7 cellular contexts compared by ENCODE assay signal in genomic region chr2:9813312-9814128, GRCh38. TPM values are rescaled to one million over a fixed set of nuclear protein-coding genes. Genes with fewer than 3 reads are reported as not detected.
DNase-seq lines count a peak whose midpoint lies in the region; TF ChIP-seq lines count a peak whose summit lies in the region.

No MANE protein-coding gene starts in this region.

- H3K9me3 ChIP-seq in parathyroid adenoma (ENCODE audit: control insufficient read depth, low read length) (no peaks in the 10 kb centered on the region), tibial nerve (no peaks in the 10 kb centered on the region)

- no peak for TF ChIP-seq POLR2A in tibial nerve (IDR thresholded peaks at IDR 0.05)

- CTCF ChIA-PET in RWPE1 (lab: Yijun Ruan, JAX), result interaction anchor here (0.6 to 2.8 kb wide), 33 partner anchors 8 to 1559 kb away, joined by 3 to 56 read pairs (median 5); partner anchors contain the start of gene TAF1B

- H3K79me2 ChIP-seq in parathyroid adenoma, result no peaks in the 10 kb centered on the region

- H3K36me3 ChIP-seq in parathyroid adenoma (ENCODE audit: control insufficient read depth, insufficient read depth, low read length) (no peaks in the 10 kb centered on the region), tibial nerve (no peaks in the 10 kb centered on the region)

- POLR2A ChIA-PET in RWPE1 (lab: Yijun Ruan, JAX; ENCODE audit: low non-redundant PET), result interaction anchor here (1.1 kb wide), 1 partner anchor 30 kb away, joined by 5 read pairs; the partner anchor contains the start of gene TAF1B

- 14 to 20% methylated on average over 17 to 20 of the region's 24 CpGs for WGBS in tibial nerve, 2 donors

- H3K4me1 ChIP-seq in parathyroid adenoma (peaks cover 24% of the 10 kb centered on the region), tibial nerve (peaks cover 0 to 16% (median 3%) of the 10 kb centered on the region in 4 donors)

- TF ChIP-seq EP300 in tibial nerve (IDR thresholded peaks at IDR 0.05), result no peak

- H2AFZ ChIP-seq in parathyroid adenoma, result peak overlapping the region; percentile 74

- H3K4me3 ChIP-seq in foreskin fibroblast (ENCODE audit: low read depth in 1 of 2, low read length in 2 of 2), result no peak overlapping the region
- H3K4me3 ChIP-seq in parathyroid adenoma (ENCODE audit: low read depth, low read length), result no peak overlapping the region
- peak overlapping the region in 1 of 4 donors; percentile 18 for H3K4me3 ChIP-seq in tibial nerve

- no peak overlapping the region for H3K9ac ChIP-seq in parathyroid adenoma

- H3K27ac ChIP-seq in RWPE1 (peak overlapping the region; percentile 36), parathyroid adenoma (no peak overlapping the region), tibial nerve (no peak overlapping the region)

- H3K27me3 ChIP-seq in parathyroid adenoma (ENCODE audit: control insufficient read depth, insufficient read depth, low read length), result no peaks in the 10 kb centered on the region
- H3K27me3 ChIP-seq in tibial nerve, result no peaks in the 10 kb centered on the region

- DNase-seq in HuH-7.5 (ENCODE audit: low spot score), result peak; percentile 76
- DNase-seq in RWPE1 (ENCODE audit: low spot score), result peak; percentile 68
- DNase-seq in activated effector memory CD4-positive, alpha-beta T cell treated with Interleukin-2 at 50 U/mL for 16 hours, result peak; percentile 40
- DNase-seq in foreskin fibroblast, result peak in 1 of 2 donors; percentile 85
- DNase-seq in tibial nerve (ENCODE audit: low spot score in 2 of 2), result peak; percentile 50 to 67

- peak overlapping the region; percentile 25 for H3K4me2 ChIP-seq in parathyroid adenoma (ENCODE audit: low read length)

- TF ChIP-seq CTCF in GM12873 (IDR thresholded peaks at IDR 0.05; ENCODE audit: insufficient read depth, low read depth, low read length, missing control alignments) (peak; percentile 96), RWPE1 (conservative IDR thresholded peaks at IDR 0.05; ENCODE audit: low read depth) (peak; percentile 92), foreskin fibroblast (IDR thresholded peaks at IDR 0.05; ENCODE audit: low read depth, low read length) (peak; percentile 86), parathyroid adenoma (IDR thresholded peaks at IDR 0.05) (peak; percentile 96), tibial nerve (IDR thresholded peaks at IDR 0.05) (peak; percentile 88 to 94 (median 92))

RNA-seq across cellular contexts. Expression of gene TAF1B, which starts 29.8 kb away (rescaled TPM):
- total RNA-seq in tibial nerve, result 10 to 100 TPM; 10.8 to 21.4 (median 17.9) TPM
